ENCODE assay signal across 7 cellular contexts in genomic region chr16:15650698-15651161, GRCh38. TPM values are rescaled to one million over a fixed set of nuclear protein-coding genes. Genes with fewer than 3 reads are reported as not detected.
DNase-seq lines count a peak whose midpoint lies in the region; ATAC-seq and TF ChIP-seq lines count a peak whose summit lies in the region.

No MANE protein-coding gene starts in this region.

- peak overlapping the region; percentile 63 to 97 (median 87) for H3K4me3 ChIP-seq in right lobe of liver

- TF ChIP-seq POLR2A in right lobe of liver (IDR thresholded peaks at IDR 0.05): no peak

- ATAC-seq in GM18498 (IDR thresholded peaks at IDR 0.05; ENCODE audit: unreplicated experiment) (peak; percentile 30), HG02852 (IDR thresholded peaks at IDR 0.05; ENCODE audit: unreplicated experiment) (peak; percentile 39), right lobe of liver (peak; percentile 3 to 34 (median 20))
- ATAC-seq in stimulated activated naive CD8-positive, alpha-beta T cell treated with anti-CD3 and anti-CD28 coated beads, Interleukin-15, Interleukin-2, amounts not matched to agents 100 U/mL and 50 U/mL, for 24 hours: peak; percentile 61

- H3K4me1 ChIP-seq in right lobe of liver: no peaks in the 10 kb centered on the region

- no peaks in the 10 kb centered on the region for H3K9me3 ChIP-seq in right lobe of liver

- no peaks in the 10 kb centered on the region for H3K27me3 ChIP-seq in right lobe of liver

- TF ChIP-seq CTCF in right lobe of liver (IDR thresholded peaks at IDR 0.05): no peak

- intact Hi-C loops in right lobe of liver (cut with DNase I): no loop called here

- H3K27ac ChIP-seq in cingulate gyrus (ENCODE audit: low read depth, low read length) (peak overlapping the region; percentile 60), right lobe of liver (peak overlapping the region; percentile 79 to 84 (median 82))

- DNase-seq in T-helper 2 cell: peak in 4 of 5 experiments; percentile 29 to 59 (median 37)
- DNase-seq in right lobe of liver: peak in 2 of 3 donors; percentile 40 to 63
- DNase-seq in stimulated activated naive CD8-positive, alpha-beta T cell treated with anti-CD3 and anti-CD28 coated beads, Interleukin-15, Interleukin-2, amounts not matched to agents 100 U/mL and 50 U/mL, for 24 hours: peak; percentile 46
- no peak for DNase-seq in NCI-H2029 treated with DMSO at 0.1 percent for 48 hours (lab: John Stamatoyannopoulos, UW)

- 7% methylated on average over 17 of the region's 18 CpGs for WGBS in right lobe of liver (ENCODE audit: insufficient coverage, low coverage, low lambda C conversion rate, missing lambda C conversion rate)

- no peaks in the 10 kb centered on the region for H3K36me3 ChIP-seq in right lobe of liver

RNA-seq across cellular contexts. Expression of gene NDE1, which starts 0.7 kb away (rescaled TPM):
- total RNA-seq in right lobe of liver: 10 to 100 TPM in 1 of 6 experiments, 1 to 10 TPM in 5; 3.6 to 10.2 (median 6.9) TPM

RNA-seq across cellular contexts. Expression of gene MARF1, which starts 7.8 kb away (rescaled TPM):
- total RNA-seq in right lobe of liver: 10 to 100 TPM; 17.2 to 44.2 (median 31.2) TPM
